Comparison of ENCODE assay signal across 11 cellular contexts in the genomic region with DNA sequence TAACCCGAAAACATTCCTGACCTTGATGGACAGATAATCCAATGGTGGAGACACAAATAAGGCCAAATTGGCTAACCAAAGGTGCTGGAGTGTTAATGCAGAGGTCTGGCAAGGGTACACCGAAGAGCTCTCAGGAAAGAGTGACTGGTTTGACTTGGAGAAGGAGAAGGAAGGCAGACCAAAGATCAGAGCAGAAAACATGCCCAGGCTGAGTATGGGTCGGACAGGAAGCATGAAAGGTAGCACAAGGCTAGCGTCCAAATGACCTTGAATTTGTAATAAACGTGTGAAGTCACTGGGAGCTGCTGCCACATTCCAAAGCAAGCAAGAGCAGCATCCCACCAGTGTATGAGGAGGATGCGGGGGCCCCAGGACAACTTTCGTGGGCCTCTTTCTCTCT. TPM values are rescaled to one million over a fixed set of nuclear protein-coding genes. Genes with fewer than 3 reads are reported as not detected.
DNase-seq lines count a peak whose midpoint lies in the region; TF ChIP-seq lines count a peak whose summit lies in the region.
"Had no signal": no experiment of that assay in that cellular context is flagged by ENCODE, and none has a peak within 500 bp of the region (broad histone marks: within the 10 kb centered on the region; RNA-seq: fewer than 3 reads in every experiment).

No MANE protein-coding gene starts in this region.

- H3K4me1 Mint-ChIP-seq in endothelial cell (ENCODE audit: unreplicated experiment): peaks cover 53% of the 10 kb centered on the region

- no peak overlapping the region for H3K23ac ChIP-seq in mesenchymal stem cell (ENCODE audit: low read length in 2 of 2)

- H3K4me3 Mint-ChIP-seq in endothelial cell (ENCODE audit: unreplicated experiment): peak overlapping the region; percentile 52

- H3K36me3 Mint-ChIP-seq in endothelial cell (ENCODE audit: low read depth, unreplicated experiment): peaks cover 14% of the 10 kb centered on the region

- peaks cover 2% of the 10 kb centered on the region for H3K27me3 Mint-ChIP-seq in endothelial cell (ENCODE audit: unreplicated experiment)

- H2BK15ac ChIP-seq in mesenchymal stem cell (ENCODE audit: low read depth, poor library complexity, severe bottlenecking): no peak overlapping the region

- H3K9me3 ChIP-seq in SK-N-SH (no peaks in the 10 kb centered on the region), mesenchymal stem cell (ENCODE audit: control insufficient read depth, low read length) (no peaks in the 10 kb centered on the region)

- no peak overlapping the region for H3K14ac ChIP-seq in mesenchymal stem cell (ENCODE audit: low read length in 2 of 2)

- H3K27ac Mint-ChIP-seq in endothelial cell (ENCODE audit: unreplicated experiment): peak overlapping the region; percentile 33
- H3K27ac Mint-ChIP-seq: activated T-helper 2 cell treated with anti-CD3 and anti-CD28 coated beads, Interferon-gamma antibody, Interleukin-2, Interleukin-4, amounts not matched to agents 10 μg/mL and 5 μg/mL and 100 μg/mL, durations not matched to agents 14 hours and 24 hours and 36 hours had no signal

- no peak overlapping the region for H4K91ac ChIP-seq in mesenchymal stem cell (ENCODE audit: low read length)

- WGBS in SK-N-SH (ENCODE audit: low lambda C conversion rate): 69% methylated on average over 7 of the region's 7 CpGs
- WGBS in mesenchymal stem cell: 79% methylated on average over 7 of the region's 7 CpGs

- peaks cover 15% of the 10 kb centered on the region for H4K20me1 ChIP-seq in SK-N-SH (ENCODE audit: insufficient read depth)

- TF ChIP-seq EP300 in SK-N-SH (IDR thresholded peaks at IDR 0.05; ENCODE audit: borderline replicate concordance in 1 of 2, low read depth in 1 of 2, low read length in 1 of 2): no peak

- H3K4me1 ChIP-seq in SK-N-SH (ENCODE audit: control insufficient read depth in 1 of 2, insufficient read depth in 2 of 2, low read depth in 1 of 2, low read length in 1 of 2) (peaks cover 33 to 44% of the 10 kb centered on the region in 2 experiments; a peak in 3 of 4 replicates), mesenchymal stem cell (ENCODE audit: control insufficient read depth, insufficient read depth, low read depth, low read length) (peaks cover 9% of the 10 kb centered on the region)

- no peaks in the 10 kb centered on the region for H3F3A ChIP-seq in SK-N-SH (replicated peaks; ENCODE audit: insufficient read depth)

- H3K36me3 ChIP-seq in SK-N-SH (replicated peaks in 1 of 2; ENCODE audit: control insufficient read depth in 1 of 2, insufficient read depth in 2 of 2, low read length in 1 of 2): no peaks in the 10 kb centered on the region
- H3K36me3 ChIP-seq in mesenchymal stem cell (ENCODE audit: control insufficient read depth in 1 of 2, insufficient read depth in 2 of 2, low read depth in 1 of 2, low read length in 2 of 2): peaks cover 0 to 23% of the 10 kb centered on the region in 2 experiments

- H4K8ac ChIP-seq in mesenchymal stem cell (ENCODE audit: low read length): no peak overlapping the region

- no peak for TF ChIP-seq CTCF in SK-N-SH (IDR thresholded peaks at IDR 0.05)
- no peak for TF ChIP-seq CTCF in endothelial cell (IDR thresholded peaks at IDR 0.05; ENCODE audit: unreplicated experiment)

- H3K4me3 ChIP-seq in SK-N-SH (ENCODE audit: low read depth in 2 of 2, low read length in 1 of 2) (no peak overlapping the region), mesenchymal stem cell (ENCODE audit: insufficient read depth in 1 of 2, low read depth in 1 of 2, low read length in 2 of 2) (no peak overlapping the region)

- no peaks in the 10 kb centered on the region for H3K9me3 Mint-ChIP-seq in endothelial cell (ENCODE audit: unreplicated experiment)
- H3K9me3 Mint-ChIP-seq: activated T-helper 2 cell treated with anti-CD3 and anti-CD28 coated beads, Interferon-gamma antibody, Interleukin-2, Interleukin-4, amounts not matched to agents 10 μg/mL and 5 μg/mL and 100 μg/mL, durations not matched to agents 14 hours and 24 hours and 36 hours had no signal

- peak overlapping the region; percentile 3 for H2AK5ac ChIP-seq in mesenchymal stem cell (ENCODE audit: low read length, severe bottlenecking)

- H2BK120ac ChIP-seq in mesenchymal stem cell (ENCODE audit: low read depth, low read length): no peak overlapping the region

- no peaks in the 10 kb centered on the region for H3K9me2 ChIP-seq in SK-N-SH

- CTCF ChIA-PET in SK-N-SH (lab: Yijun Ruan, JAX): interaction anchor here (1.5 kb wide), 1 partner anchor 46 kb away, joined by 5 read pairs; a partner anchor contains a TSS

- DNase-seq in SK-N-SH (no peak), endothelial cell (ENCODE audit: low spot score) (no peak), mesenchymal stem cell (no peak), SHP77 treated with DMSO at 0.1 percent for 48 hours (lab: John Stamatoyannopoulos, UW) (no peak), cerebellum (ENCODE audit: low spot score) (no peak), SW 1271 (lab: John Stamatoyannopoulos, UW) (no peak)
- DNase-seq in central memory CD4-positive, alpha-beta T cell: no peak
- DNase-seq: NCI-H187, PC-3 had no signal

- peak overlapping the region; percentile 10 to 82; a peak in 2 of 4 replicates for H3K27ac ChIP-seq in SK-N-SH (ENCODE audit: low read depth in 2 of 2, low read length in 1 of 2)
- H3K27ac ChIP-seq in mesenchymal stem cell (ENCODE audit: low read length, poor library complexity, severe bottlenecking): no peak overlapping the region
- H3K27ac ChIP-seq in temporal lobe (ENCODE audit: low read depth, low read length): peak overlapping the region; percentile 7

- TF ChIP-seq RAD21 in SK-N-SH (IDR thresholded peaks at IDR 0.05; ENCODE audit: low read length): no peak

- POLR2A ChIA-PET in SK-N-SH (lab: Yijun Ruan, JAX): no interaction called here

- peaks cover 61% of the 10 kb centered on the region for H3K79me2 ChIP-seq in SK-N-SH (ENCODE audit: insufficient read depth)

- H3K4me2 ChIP-seq in SK-N-SH: peak overlapping the region; percentile 48
- H3K4me2 ChIP-seq in mesenchymal stem cell (ENCODE audit: low read length, poor library complexity, severe bottlenecking): no peak overlapping the region

- H3K9ac ChIP-seq in SK-N-SH (no peak overlapping the region), mesenchymal stem cell (ENCODE audit: low read length) (peak overlapping the region; percentile 60)

- H2BK12ac ChIP-seq in mesenchymal stem cell (ENCODE audit: low read length in 2 of 2): peak overlapping the region; percentile 14 to 61

- H3K27me3 ChIP-seq in SK-N-SH (ENCODE audit: insufficient read depth): no peaks in the 10 kb centered on the region
- no peaks in the 10 kb centered on the region for H3K27me3 ChIP-seq in mesenchymal stem cell (ENCODE audit: control insufficient read depth in 1 of 2, insufficient read depth in 1 of 2, low read length in 2 of 2)

- H3K4ac ChIP-seq in mesenchymal stem cell (ENCODE audit: low read depth in 1 of 2, low read length in 2 of 2): no peak overlapping the region

- peak overlapping the region; percentile 1 to 25 for H3K18ac ChIP-seq in mesenchymal stem cell (ENCODE audit: low read depth in 1 of 2, low read length in 2 of 2)

- no peak overlapping the region for H2BK5ac ChIP-seq in mesenchymal stem cell (ENCODE audit: low read depth, low read length, poor library complexity, severe bottlenecking)

- peaks cover 13% of the 10 kb centered on the region for H3K79me1 ChIP-seq in mesenchymal stem cell (replicated peaks; ENCODE audit: low read length, poor library complexity, severe bottlenecking)

- no peak overlapping the region for H2AFZ ChIP-seq in SK-N-SH (ENCODE audit: low read depth)
- H2AFZ ChIP-seq in mesenchymal stem cell (ENCODE audit: low read depth, low read length): no peak overlapping the region

TF ChIP-seq in SK-N-SH, 30 proteins besides CTCF, POLR2A, EP300 and RAD21:
- no peak for TF ChIP-seq MEF2A (IDR thresholded peaks at IDR 0.05; ENCODE audit: borderline replicate concordance, low read depth)
- no peak for TF ChIP-seq RCOR1 (IDR thresholded peaks at IDR 0.05; ENCODE audit: low read length)
- no peak for TF ChIP-seq NFIC (IDR thresholded peaks at IDR 0.05; ENCODE audit: borderline replicate concordance)
- no peak for TF ChIP-seq NRF1 (IDR thresholded peaks at IDR 0.05; ENCODE audit: low read depth, low read length)
- TF ChIP-seq, protein P1, sequence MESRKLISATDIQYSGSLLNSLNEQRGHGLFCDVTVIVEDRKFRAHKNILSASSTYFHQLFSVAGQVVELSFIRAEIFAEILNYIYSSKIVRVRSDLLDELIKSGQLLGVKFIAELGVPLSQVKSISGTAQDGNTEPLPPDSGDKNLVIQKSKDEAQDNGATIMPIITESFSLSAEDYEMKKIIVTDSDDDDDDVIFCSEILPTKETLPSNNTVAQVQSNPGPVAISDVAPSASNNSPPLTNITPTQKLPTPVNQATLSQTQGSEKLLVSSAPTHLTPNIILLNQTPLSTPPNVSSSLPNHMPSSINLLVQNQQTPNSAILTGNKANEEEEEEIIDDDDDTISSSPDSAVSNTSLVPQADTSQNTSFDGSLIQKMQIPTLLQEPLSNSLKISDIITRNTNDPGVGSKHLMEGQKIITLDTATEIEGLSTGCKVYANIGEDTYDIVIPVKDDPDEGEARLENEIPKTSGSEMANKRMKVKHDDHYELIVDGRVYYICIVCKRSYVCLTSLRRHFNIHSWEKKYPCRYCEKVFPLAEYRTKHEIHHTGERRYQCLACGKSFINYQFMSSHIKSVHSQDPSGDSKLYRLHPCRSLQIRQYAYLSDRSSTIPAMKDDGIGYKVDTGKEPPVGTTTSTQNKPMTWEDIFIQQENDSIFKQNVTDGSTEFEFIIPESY (IDR thresholded peaks at IDR 0.05; ENCODE audit: borderline replicate concordance, low read depth): no peak

RNA-seq across cellular contexts. Expression of a gene that starts 45.7 kb away (rescaled TPM):
- 780 and 789 TPM in 2 replicates for polyA plus RNA-seq in SK-N-SH (2012; rRNA removed)
- polyA plus RNA-seq in SK-N-SH (2012; cell fraction: cytosol; rRNA removed): 729 and 770 TPM in 2 replicates
- polyA plus RNA-seq in SK-N-SH (2012; cell fraction: nucleus; rRNA removed): 453 and 679 TPM in 2 replicates
- 1,137 TPM for total RNA-seq in endothelial cell (ENCODE audit: unreplicated experiment)
- 698 TPM for polyA plus RNA-seq in mesenchymal stem cell (2013, experiment 1 of 2)
- 694 TPM for polyA plus RNA-seq in mesenchymal stem cell (2013, experiment 2 of 2)
- total RNA-seq in temporal lobe: 426 TPM
- 407 TPM for total RNA-seq in cerebellum
